ENCODE assay signal across 1 cellular context in the genomic region with DNA sequence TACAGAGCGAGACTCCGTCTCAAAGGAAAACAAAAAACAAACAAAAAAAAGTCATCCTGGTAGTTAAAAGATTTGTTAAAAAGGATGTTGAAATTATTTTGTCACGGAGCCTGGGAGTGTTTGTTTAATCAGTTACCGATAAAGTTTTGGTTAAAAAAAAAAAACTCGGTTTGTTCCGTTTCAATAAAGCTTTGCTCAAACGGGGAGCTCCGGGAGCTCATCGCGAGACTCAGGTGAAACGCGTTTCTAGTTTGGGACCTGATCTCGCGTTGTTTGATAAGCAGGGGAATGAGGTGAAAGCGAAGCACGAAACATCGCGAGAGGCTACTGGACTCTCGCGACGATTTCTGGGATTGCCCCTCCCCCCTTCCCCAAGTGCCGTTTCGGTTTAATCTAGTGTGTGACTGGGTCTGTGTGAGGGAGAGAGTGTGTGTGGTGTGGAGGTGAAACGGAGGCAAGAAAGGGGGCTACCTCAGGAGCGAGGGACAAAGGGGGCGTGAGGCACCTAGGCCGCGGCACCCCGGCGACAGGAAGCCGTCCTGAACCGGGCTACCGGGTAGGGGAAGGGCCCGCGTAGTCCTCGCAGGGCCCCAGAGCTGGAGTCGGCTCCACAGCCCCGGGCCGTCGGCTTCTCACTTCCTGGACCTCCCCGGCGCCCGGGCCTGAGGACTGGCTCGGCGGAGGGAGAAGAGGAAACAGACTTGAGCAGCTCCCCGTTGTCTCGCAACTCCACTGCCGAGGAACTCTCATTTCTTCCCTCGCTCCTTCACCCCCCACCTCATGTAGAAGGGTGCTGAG.
A peak's percentile ranks its signal among the peaks of the same experiment; 100 is the strongest.
TF ChIP-seq lines count a peak whose summit lies in the region.

A gene (plus strand): TSS at position 374 of the 798 bp plus-strand sequence. CDS start 586 bp downstream, outside the sequence.

TF ChIP-seq in HepG2, 621 proteins besides CTCF, POLR2A, EP300 and RAD21 (continued from another document and continues in another):
- TF ChIP-seq ZNF703 (CRISPR knock-in tag; IDR thresholded peaks at IDR 0.05; ENCODE audit: borderline replicate concordance), result no peak
- peak; percentile 85 for TF ChIP-seq ZEB1 (IDR thresholded peaks at IDR 0.05; ENCODE audit: insufficient replicate concordance, low read depth)
- TF ChIP-seq ZNF326 (CRISPR knock-in tag; IDR thresholded peaks at IDR 0.05; ENCODE audit: borderline replicate concordance), result no peak
- TF ChIP-seq XBP1 (CRISPR knock-in tag; IDR thresholded peaks at IDR 0.05), result peak; percentile 86; the same call in 1 of the 2 replicates
- TF ChIP-seq ZNF350 (CRISPR knock-in tag; IDR thresholded peaks at IDR 0.05; ENCODE audit: borderline replicate concordance, low read depth), result peak; percentile 84
- no peak; the same call in 1 of the 2 replicates for TF ChIP-seq TP53 (CRISPR knock-in tag; conservative IDR thresholded peaks at IDR 0.05)
- TF ChIP-seq, protein P1, sequence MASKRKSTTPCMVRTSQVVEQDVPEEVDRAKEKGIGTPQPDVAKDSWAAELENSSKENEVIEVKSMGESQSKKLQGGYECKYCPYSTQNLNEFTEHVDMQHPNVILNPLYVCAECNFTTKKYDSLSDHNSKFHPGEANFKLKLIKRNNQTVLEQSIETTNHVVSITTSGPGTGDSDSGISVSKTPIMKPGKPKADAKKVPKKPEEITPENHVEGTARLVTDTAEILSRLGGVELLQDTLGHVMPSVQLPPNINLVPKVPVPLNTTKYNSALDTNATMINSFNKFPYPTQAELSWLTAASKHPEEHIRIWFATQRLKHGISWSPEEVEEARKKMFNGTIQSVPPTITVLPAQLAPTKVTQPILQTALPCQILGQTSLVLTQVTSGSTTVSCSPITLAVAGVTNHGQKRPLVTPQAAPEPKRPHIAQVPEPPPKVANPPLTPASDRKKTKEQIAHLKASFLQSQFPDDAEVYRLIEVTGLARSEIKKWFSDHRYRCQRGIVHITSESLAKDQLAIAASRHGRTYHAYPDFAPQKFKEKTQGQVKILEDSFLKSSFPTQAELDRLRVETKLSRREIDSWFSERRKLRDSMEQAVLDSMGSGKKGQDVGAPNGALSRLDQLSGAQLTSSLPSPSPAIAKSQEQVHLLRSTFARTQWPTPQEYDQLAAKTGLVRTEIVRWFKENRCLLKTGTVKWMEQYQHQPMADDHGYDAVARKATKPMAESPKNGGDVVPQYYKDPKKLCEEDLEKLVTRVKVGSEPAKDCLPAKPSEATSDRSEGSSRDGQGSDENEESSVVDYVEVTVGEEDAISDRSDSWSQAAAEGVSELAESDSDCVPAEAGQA (IDR thresholded peaks at IDR 0.05; ENCODE audit: low read depth), result peak; percentile 94
- TF ChIP-seq, protein P1 (CRISPR knock-in tag; IDR thresholded peaks at IDR 0.05; ENCODE audit: borderline replicate concordance), result no peak
- TF ChIP-seq, protein P2, sequence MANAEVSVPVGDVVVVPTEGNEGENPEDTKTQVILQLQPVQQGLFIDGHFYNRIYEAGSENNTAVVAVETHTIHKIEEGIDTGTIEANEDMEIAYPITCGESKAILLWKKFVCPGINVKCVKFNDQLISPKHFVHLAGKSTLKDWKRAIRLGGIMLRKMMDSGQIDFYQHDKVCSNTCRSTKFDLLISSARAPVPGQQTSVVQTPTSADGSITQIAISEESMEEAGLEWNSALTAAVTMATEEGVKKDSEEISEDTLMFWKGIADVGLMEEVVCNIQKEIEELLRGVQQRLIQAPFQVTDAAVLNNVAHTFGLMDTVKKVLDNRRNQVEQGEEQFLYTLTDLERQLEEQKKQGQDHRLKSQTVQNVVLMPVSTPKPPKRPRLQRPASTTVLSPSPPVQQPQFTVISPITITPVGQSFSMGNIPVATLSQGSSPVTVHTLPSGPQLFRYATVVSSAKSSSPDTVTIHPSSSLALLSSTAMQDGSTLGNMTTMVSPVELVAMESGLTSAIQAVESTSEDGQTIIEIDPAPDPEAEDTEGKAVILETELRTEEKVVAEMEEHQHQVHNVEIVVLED (CRISPR knock-in tag; IDR thresholded peaks at IDR 0.05; ENCODE audit: borderline replicate concordance), result peak; percentile 49
- 0 out of 2 replicates have a peak, but pooled peaks have one; percentile 63 for TF ChIP-seq ZNF24 (IDR thresholded peaks at IDR 0.05)
- TF ChIP-seq ZFP82 (CRISPR knock-in tag; IDR thresholded peaks at IDR 0.05; ENCODE audit: borderline replicate concordance), result peak; percentile 90; the same call in 1 of the 2 replicates
- TF ChIP-seq, protein P3, sequence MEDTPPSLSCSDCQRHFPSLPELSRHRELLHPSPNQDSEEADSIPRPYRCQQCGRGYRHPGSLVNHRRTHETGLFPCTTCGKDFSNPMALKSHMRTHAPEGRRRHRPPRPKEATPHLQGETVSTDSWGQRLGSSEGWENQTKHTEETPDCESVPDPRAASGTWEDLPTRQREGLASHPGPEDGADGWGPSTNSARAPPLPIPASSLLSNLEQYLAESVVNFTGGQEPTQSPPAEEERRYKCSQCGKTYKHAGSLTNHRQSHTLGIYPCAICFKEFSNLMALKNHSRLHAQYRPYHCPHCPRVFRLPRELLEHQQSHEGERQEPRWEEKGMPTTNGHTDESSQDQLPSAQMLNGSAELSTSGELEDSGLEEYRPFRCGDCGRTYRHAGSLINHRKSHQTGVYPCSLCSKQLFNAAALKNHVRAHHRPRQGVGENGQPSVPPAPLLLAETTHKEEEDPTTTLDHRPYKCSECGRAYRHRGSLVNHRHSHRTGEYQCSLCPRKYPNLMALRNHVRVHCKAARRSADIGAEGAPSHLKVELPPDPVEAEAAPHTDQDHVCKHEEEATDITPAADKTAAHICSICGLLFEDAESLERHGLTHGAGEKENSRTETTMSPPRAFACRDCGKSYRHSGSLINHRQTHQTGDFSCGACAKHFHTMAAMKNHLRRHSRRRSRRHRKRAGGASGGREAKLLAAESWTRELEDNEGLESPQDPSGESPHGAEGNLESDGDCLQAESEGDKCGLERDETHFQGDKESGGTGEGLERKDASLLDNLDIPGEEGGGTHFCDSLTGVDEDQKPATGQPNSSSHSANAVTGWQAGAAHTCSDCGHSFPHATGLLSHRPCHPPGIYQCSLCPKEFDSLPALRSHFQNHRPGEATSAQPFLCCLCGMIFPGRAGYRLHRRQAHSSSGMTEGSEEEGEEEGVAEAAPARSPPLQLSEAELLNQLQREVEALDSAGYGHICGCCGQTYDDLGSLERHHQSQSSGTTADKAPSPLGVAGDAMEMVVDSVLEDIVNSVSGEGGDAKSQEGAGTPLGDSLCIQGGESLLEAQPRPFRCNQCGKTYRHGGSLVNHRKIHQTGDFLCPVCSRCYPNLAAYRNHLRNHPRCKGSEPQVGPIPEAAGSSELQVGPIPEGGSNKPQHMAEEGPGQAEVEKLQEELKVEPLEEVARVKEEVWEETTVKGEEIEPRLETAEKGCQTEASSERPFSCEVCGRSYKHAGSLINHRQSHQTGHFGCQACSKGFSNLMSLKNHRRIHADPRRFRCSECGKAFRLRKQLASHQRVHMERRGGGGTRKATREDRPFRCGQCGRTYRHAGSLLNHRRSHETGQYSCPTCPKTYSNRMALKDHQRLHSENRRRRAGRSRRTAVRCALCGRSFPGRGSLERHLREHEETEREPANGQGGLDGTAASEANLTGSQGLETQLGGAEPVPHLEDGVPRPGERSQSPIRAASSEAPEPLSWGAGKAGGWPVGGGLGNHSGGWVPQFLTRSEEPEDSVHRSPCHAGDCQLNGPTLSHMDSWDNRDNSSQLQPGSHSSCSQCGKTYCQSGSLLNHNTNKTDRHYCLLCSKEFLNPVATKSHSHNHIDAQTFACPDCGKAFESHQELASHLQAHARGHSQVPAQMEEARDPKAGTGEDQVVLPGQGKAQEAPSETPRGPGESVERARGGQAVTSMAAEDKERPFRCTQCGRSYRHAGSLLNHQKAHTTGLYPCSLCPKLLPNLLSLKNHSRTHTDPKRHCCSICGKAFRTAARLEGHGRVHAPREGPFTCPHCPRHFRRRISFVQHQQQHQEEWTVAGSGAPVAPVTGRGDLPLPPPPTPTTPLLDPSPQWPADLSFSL (CRISPR knock-in tag; IDR thresholded peaks at IDR 0.05), result no peak; the same call in 1 of the 2 replicates
- TF ChIP-seq FOXM1 (CRISPR knock-in tag; IDR thresholded peaks at IDR 0.05), result no peak
- 0 out of 2 replicates have a peak, but pooled peaks have one; percentile 48 for TF ChIP-seq KLF13 (CRISPR knock-in tag; IDR thresholded peaks at IDR 0.05)
- peak; percentile 75; the same call in 1 of the 2 replicates for TF ChIP-seq ZFAT (CRISPR knock-in tag; conservative IDR thresholded peaks at IDR 0.05)
- no peak; the same call in 1 of the 2 replicates for TF ChIP-seq ZNF292 (CRISPR knock-in tag; IDR thresholded peaks at IDR 0.05; ENCODE audit: borderline replicate concordance, low read depth)
- TF ChIP-seq, protein P4, sequence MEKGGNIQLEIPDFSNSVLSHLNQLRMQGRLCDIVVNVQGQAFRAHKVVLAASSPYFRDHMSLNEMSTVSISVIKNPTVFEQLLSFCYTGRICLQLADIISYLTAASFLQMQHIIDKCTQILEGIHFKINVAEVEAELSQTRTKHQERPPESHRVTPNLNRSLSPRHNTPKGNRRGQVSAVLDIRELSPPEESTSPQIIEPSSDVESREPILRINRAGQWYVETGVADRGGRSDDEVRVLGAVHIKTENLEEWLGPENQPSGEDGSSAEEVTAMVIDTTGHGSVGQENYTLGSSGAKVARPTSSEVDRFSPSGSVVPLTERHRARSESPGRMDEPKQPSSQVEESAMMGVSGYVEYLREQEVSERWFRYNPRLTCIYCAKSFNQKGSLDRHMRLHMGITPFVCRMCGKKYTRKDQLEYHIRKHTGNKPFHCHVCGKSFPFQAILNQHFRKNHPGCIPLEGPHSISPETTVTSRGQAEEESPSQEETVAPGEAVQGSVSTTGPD (CRISPR knock-in tag; IDR thresholded peaks at IDR 0.05), result no peak
- 0 out of 2 replicates have a peak, but pooled peaks have one; percentile 21 for TF ChIP-seq ZNF329 (CRISPR knock-in tag; IDR thresholded peaks at IDR 0.05; ENCODE audit: low read depth)
- TF ChIP-seq HES4 (CRISPR knock-in tag; IDR thresholded peaks at IDR 0.05; ENCODE audit: borderline replicate concordance), result peak; percentile 67; the same call in 1 of the 2 replicates
- TF ChIP-seq, protein P5, sequence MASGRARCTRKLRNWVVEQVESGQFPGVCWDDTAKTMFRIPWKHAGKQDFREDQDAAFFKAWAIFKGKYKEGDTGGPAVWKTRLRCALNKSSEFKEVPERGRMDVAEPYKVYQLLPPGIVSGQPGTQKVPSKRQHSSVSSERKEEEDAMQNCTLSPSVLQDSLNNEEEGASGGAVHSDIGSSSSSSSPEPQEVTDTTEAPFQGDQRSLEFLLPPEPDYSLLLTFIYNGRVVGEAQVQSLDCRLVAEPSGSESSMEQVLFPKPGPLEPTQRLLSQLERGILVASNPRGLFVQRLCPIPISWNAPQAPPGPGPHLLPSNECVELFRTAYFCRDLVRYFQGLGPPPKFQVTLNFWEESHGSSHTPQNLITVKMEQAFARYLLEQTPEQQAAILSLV (CRISPR knock-in tag; IDR thresholded peaks at IDR 0.05; ENCODE audit: borderline replicate concordance), result peak; percentile 70; the same call in 1 of the 2 replicates
- TF ChIP-seq RFX3 (CRISPR knock-in tag; IDR thresholded peaks at IDR 0.05), result no peak
- peak; percentile 11 for TF ChIP-seq HHEX (CRISPR knock-in tag; IDR thresholded peaks at IDR 0.05)
- TF ChIP-seq ZNF101 (CRISPR knock-in tag; IDR thresholded peaks at IDR 0.05; ENCODE audit: borderline replicate concordance, low read depth), result 0 out of 2 replicates have a peak, but pooled peaks have one; percentile 53
- TF ChIP-seq SAP130 (CRISPR knock-in tag; IDR thresholded peaks at IDR 0.05; ENCODE audit: low read depth), result peak; percentile 96
- TF ChIP-seq, protein P6, sequence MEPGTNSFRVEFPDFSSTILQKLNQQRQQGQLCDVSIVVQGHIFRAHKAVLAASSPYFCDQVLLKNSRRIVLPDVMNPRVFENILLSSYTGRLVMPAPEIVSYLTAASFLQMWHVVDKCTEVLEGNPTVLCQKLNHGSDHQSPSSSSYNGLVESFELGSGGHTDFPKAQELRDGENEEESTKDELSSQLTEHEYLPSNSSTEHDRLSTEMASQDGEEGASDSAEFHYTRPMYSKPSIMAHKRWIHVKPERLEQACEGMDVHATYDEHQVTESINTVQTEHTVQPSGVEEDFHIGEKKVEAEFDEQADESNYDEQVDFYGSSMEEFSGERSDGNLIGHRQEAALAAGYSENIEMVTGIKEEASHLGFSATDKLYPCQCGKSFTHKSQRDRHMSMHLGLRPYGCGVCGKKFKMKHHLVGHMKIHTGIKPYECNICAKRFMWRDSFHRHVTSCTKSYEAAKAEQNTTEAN (CRISPR knock-in tag; conservative IDR thresholded peaks at IDR 0.05), result peak; percentile 62; the same call in 1 of the 2 replicates
- TF ChIP-seq TBP (CRISPR knock-in tag; IDR thresholded peaks at IDR 0.05), result no peak
- no peak for TF ChIP-seq NBN (conservative IDR thresholded peaks at IDR 0.05)
- no peak for TF ChIP-seq ZBTB1 (CRISPR knock-in tag; IDR thresholded peaks at IDR 0.05; ENCODE audit: borderline replicate concordance)
- TF ChIP-seq ZNF251 (CRISPR knock-in tag; IDR thresholded peaks at IDR 0.05), result 0 out of 2 replicates have a peak, but pooled peaks have one; percentile 76
- no peak for TF ChIP-seq ATRX (CRISPR knock-in tag; IDR thresholded peaks at IDR 0.05; ENCODE audit: borderline replicate concordance)
- TF ChIP-seq ZNF253 (CRISPR knock-in tag; IDR thresholded peaks at IDR 0.05; ENCODE audit: borderline replicate concordance), result peak; percentile 95; the same call in 1 of the 2 replicates
- no peak for TF ChIP-seq RFX1 (IDR thresholded peaks at IDR 0.05)
- TF ChIP-seq, protein P7, sequence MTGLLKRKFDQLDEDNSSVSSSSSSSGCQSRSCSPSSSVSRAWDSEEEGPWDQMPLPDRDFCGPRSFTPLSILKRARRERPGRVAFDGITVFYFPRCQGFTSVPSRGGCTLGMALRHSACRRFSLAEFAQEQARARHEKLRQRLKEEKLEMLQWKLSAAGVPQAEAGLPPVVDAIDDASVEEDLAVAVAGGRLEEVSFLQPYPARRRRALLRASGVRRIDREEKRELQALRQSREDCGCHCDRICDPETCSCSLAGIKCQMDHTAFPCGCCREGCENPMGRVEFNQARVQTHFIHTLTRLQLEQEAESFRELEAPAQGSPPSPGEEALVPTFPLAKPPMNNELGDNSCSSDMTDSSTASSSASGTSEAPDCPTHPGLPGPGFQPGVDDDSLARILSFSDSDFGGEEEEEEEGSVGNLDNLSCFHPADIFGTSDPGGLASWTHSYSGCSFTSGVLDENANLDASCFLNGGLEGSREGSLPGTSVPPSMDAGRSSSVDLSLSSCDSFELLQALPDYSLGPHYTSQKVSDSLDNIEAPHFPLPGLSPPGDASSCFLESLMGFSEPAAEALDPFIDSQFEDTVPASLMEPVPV (CRISPR knock-in tag; IDR thresholded peaks at IDR 0.05), result 0 out of 2 replicates have a peak, but pooled peaks have one; percentile 61
- TF ChIP-seq TCF7L2 (IDR thresholded peaks at IDR 0.05; ENCODE audit: low read depth, low read length), result no peak
